ENCODE assay signal across 9 cellular contexts in genomic region chr15:100338247-100338646, GRCh38.
"Had no signal": no experiment of that assay in that cellular context is flagged by ENCODE, and none has a peak within 500 bp of the region (broad histone marks: within the 10 kb centered on the region; RNA-seq: fewer than 3 reads in every experiment).

No MANE protein-coding gene starts in this region.

- H3K9me3 ChIP-seq: prostate gland, right lobe of liver, stomach, testis had no signal

- H3K27me3 ChIP-seq: right lobe of liver, testis had no signal

- H3K27ac ChIP-seq: dorsolateral prefrontal cortex, prostate gland, right lobe of liver, stomach, testis had no signal

- H3K4me3 ChIP-seq: lung, prostate gland, right lobe of liver, smooth muscle cell, stomach, testis had no signal

- H3K36me3 ChIP-seq: prostate gland, right lobe of liver, stomach had no signal

- DNase-seq: activated CD4-positive, CD25-positive, alpha-beta regulatory T cell treated with anti-CD3 and anti-CD28 coated beads, Interleukin-2, amount 50 U/mL, for 72 hours; naive B cell had no signal

- H3K4me1 ChIP-seq: prostate gland, testis had no signal

- H3K36me3 Mint-ChIP-seq: naive B cell had no signal
